Comparison of ENCODE assay signal across 16 cellular contexts in the genomic region with DNA sequence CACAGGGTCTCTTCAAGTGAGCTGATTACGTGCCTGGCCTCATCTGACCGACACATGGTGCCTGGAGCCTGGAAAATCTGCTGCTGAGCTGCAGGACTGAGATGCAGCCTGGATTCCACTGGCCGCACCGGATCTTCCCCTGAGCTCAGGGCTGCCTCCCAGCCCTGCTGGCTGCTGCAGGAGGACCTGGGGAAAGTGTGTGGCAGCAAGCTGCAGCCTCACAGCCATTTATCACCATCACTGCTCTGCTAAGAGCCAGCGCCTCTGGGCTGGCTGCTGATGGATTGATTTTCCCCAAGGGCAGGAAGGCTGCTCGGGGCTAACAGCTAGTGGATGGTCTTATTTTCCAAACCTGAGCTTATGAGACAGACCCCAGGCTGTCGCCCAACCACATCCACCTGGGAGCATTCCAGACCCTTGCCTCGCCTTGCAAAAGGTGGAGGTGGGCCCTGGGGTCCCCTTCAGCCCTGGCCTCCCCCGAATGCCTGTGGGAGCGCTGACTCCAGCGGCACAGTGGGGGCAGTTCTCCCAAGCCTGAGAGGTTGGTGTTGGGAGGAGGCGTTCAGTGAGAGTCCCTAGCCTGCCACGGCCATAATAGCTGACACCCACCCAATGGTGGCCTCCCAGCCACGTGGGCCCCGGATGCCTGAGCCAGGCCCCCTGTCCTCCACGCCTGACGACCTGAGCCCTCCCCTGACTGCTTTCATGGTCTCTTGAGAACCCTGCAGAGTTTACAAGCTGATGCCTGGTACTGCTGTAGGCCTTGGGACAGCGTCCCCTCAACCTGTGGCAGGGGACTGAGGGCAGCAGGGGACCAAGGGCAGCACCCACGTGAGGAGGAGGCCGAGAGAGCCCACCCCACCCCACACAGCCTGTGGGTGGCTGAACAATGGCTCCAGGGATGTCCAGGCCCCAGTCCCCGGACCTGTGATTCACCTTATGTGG. TPM values are rescaled to one million over a fixed set of nuclear protein-coding genes. Genes with fewer than 3 reads are reported as not detected.
DNase-seq lines count a peak whose midpoint lies in the region; ATAC-seq and TF ChIP-seq lines count a peak whose summit lies in the region.
"Had no signal": no experiment of that assay in that cellular context is flagged by ENCODE, and none has a peak within 500 bp of the region (broad histone marks: within the 10 kb centered on the region; RNA-seq: fewer than 3 reads in every experiment).

No MANE protein-coding gene starts in this region.

- peaks cover 0 to 9% of the 10 kb centered on the region in 2 donors for H3K4me1 ChIP-seq in right atrium auricular region
- peaks cover 10% of the 10 kb centered on the region for H3K4me1 ChIP-seq in lower lobe of right lung
- H3K4me1 ChIP-seq in spleen, result peaks cover 0 to 15% (median 10%) of the 10 kb centered on the region in 6 donors
- H3K4me1 ChIP-seq in mesendoderm (ENCODE audit: control insufficient read depth, low read depth, low read length), result no peaks in the 10 kb centered on the region
- H3K4me1 ChIP-seq: HAP-1 had no signal

- H3K4me3 ChIP-seq in right atrium auricular region, result no peak overlapping the region
- H3K4me3 ChIP-seq in lower lobe of right lung, result no peak overlapping the region
- no peak overlapping the region for H3K4me3 ChIP-seq in spleen
- no peak overlapping the region for H3K4me3 ChIP-seq in mesendoderm (ENCODE audit: low read length)
- H3K4me3 ChIP-seq: A549, HAP-1 had no signal

- H2BK5ac ChIP-seq in mesendoderm (ENCODE audit: low read length), result no peak overlapping the region

- no peak overlapping the region for H2BK15ac ChIP-seq in mesendoderm (replicated peaks; ENCODE audit: low read depth)

- no peak overlapping the region for H3K23ac ChIP-seq in mesendoderm (ENCODE audit: low read length)

- H3K79me1 ChIP-seq in mesendoderm (ENCODE audit: low read length), result no peaks in the 10 kb centered on the region

- no peak overlapping the region for H3K9ac ChIP-seq in mesendoderm (ENCODE audit: low read length)

- H3K79me2 ChIP-seq in mesendoderm (ENCODE audit: control insufficient read depth, insufficient read depth, low read length), result no peaks in the 10 kb centered on the region

- H3K36me3 ChIP-seq in right atrium auricular region (no peaks in the 10 kb centered on the region), lower lobe of right lung (no peaks in the 10 kb centered on the region), spleen (no peaks in the 10 kb centered on the region), mesendoderm (ENCODE audit: control insufficient read depth, insufficient read depth, low read length) (no peaks in the 10 kb centered on the region)
- H3K36me3 ChIP-seq: HAP-1 had no signal

- no peak overlapping the region for H3K56ac ChIP-seq in mesendoderm (ENCODE audit: low read length)

- no peak overlapping the region for H4K5ac ChIP-seq in mesendoderm (ENCODE audit: low read length)

- TF ChIP-seq POLR2A in spleen (IDR thresholded peaks at IDR 0.05), result no peak

- DNase-seq in Right ventricle myocardium inferior (ENCODE audit: missing footprints) (peak; percentile 49), right atrium auricular region (ENCODE audit: low spot score) (no peak), NCI-H69 (lab: John Stamatoyannopoulos, UW) (peak; percentile 16), lower lobe of right lung (peak; percentile 19), spleen (peak; percentile 34), mesendoderm (no peak), GM13976 (ENCODE audit: low spot score) (no peak)
- DNase-seq: C1 segment of cervical spinal cord, DMS79 treated with DMSO at 0.1 percent for 48 hours, NCI-H1105, NCI-H1694, NCI-H446 treated with DMSO at 0.1 percent for 48 hours, NCI-H82, SHP77 treated with DMSO at 0.1 percent for 48 hours had no signal

- H3K9me3 ChIP-seq in right atrium auricular region, result no peaks in the 10 kb centered on the region
- H3K9me3 ChIP-seq in lower lobe of right lung, result no peaks in the 10 kb centered on the region
- no peaks in the 10 kb centered on the region for H3K9me3 ChIP-seq in spleen
- H3K9me3 ChIP-seq: A549, HAP-1 had no signal

- no peak overlapping the region for H2AK5ac ChIP-seq in mesendoderm (ENCODE audit: low read length)

- H3K27ac ChIP-seq in right atrium auricular region, result no peak overlapping the region
- H3K27ac ChIP-seq in lower lobe of right lung, result no peak overlapping the region
- H3K27ac ChIP-seq in spleen, result no peak overlapping the region
- no peak overlapping the region for H3K27ac ChIP-seq in mesendoderm (ENCODE audit: low read depth, low read length)
- H3K27ac ChIP-seq: A549 had no signal

- in situ Hi-C loops in GM13976 (cut with MboI; ENCODE audit: low sequenced_read_pairs, unreplicated experiment), result no loop called here

- TF ChIP-seq CTCF in right atrium auricular region (IDR thresholded peaks at IDR 0.05) (no peak), lower lobe of right lung (IDR thresholded peaks at IDR 0.05) (no peak), spleen (IDR thresholded peaks at IDR 0.05 in 8 of 11, conservative IDR thresholded peaks at IDR 0.05 in 3 of 11) (no peak), GM13976 (IDR thresholded peaks at IDR 0.05; ENCODE audit: borderline replicate concordance, control extremely low read depth, extremely low read depth, insufficient read depth, missing control alignments) (no peak)

- WGBS in spleen, 5 donors, result 80 to 93% (median 87%) methylated on average over 15 to 21 of the region's 21 CpGs
- WGBS in mesendoderm (ENCODE audit: extremely low coverage, insufficient coverage, low lambda C conversion rate), result no CpG with 5 or more reads among the region's 21 CpGs

- H3K4me2 ChIP-seq in mesendoderm (ENCODE audit: low read length), result no peak overlapping the region
- H3K4me2 ChIP-seq: A549 had no signal

- intact Hi-C loops in Right ventricle myocardium inferior (cut with DNase I) (no loop called here), lower lobe of right lung (cut with DNase I) (no loop called here), spleen (cut with DNase I; ENCODE audit: low total_unique reads) (no loop called here)

- ATAC-seq in Right ventricle myocardium inferior (no peak), lower lobe of right lung (no peak)
- ATAC-seq: A549 had no signal

- H3K27me3 ChIP-seq in right atrium auricular region (no peaks in the 10 kb centered on the region), lower lobe of right lung (ENCODE audit: low read depth) (no peaks in the 10 kb centered on the region), spleen (replicated peaks in 1 of 7) (no peaks in the 10 kb centered on the region), mesendoderm (ENCODE audit: insufficient read depth, low read length, poor library complexity) (no peaks in the 10 kb centered on the region)

- H4K8ac ChIP-seq in mesendoderm (ENCODE audit: low read depth, low read length), result no peak overlapping the region

- H3K18ac ChIP-seq in mesendoderm (ENCODE audit: low read length), result no peak overlapping the region

- H2BK120ac ChIP-seq in mesendoderm (ENCODE audit: low read depth, low read length), result no peak overlapping the region

- no peak overlapping the region for H3K4ac ChIP-seq in mesendoderm (ENCODE audit: low read depth, low read length)

RNA-seq across cellular contexts. Expression of a gene that starts 38.2 kb away (rescaled TPM):
- 7.0 TPM for total RNA-seq in Right ventricle myocardium inferior
- total RNA-seq in right atrium auricular region, result 1 to 10 TPM; 2.6 to 3.7 TPM
- 14.1 TPM for total RNA-seq in lower lobe of right lung
- total RNA-seq in spleen, result 10 to 100 TPM in 6 of 7 donors, 1 to 10 TPM in 1; 9.6 to 27.8 (median 15.4) TPM
- 10 to 100 TPM; 13.2 to 23.8 (median 16.0) TPM for polyA plus RNA-seq in spleen
- 3.8 TPM for polyA plus RNA-seq in mesendoderm (2013, experiment 1 of 2)
- 3.7 TPM for polyA plus RNA-seq in mesendoderm (2013, experiment 2 of 2)

Comparison
In these comparisons a context has a peak if more than half of its experiments do, and no peak if none do; other contexts are left out.
1. DNase-seq: peak in Right ventricle myocardium inferior (single experiment), NCI-H69 (single experiment), lower lobe of right lung (single experiment) and spleen (single experiment); none in right atrium auricular region (single experiment), mesendoderm (single experiment) and GM13976 (single experiment).